Comparison of ENCODE assay signal across 7 cellular contexts in genomic region chr9:93101086-93101485, GRCh38. TPM values are rescaled to one million over a fixed set of nuclear protein-coding genes. Genes with fewer than 3 reads are reported as not detected.
DNase-seq lines count a peak whose midpoint lies in the region; ATAC-seq and TF ChIP-seq lines count a peak whose summit lies in the region.
"Not testable (repeated sequence)": the region's sequence is repeated elsewhere in the genome, so short reads cannot be mapped to it uniquely, and the experiment has no call there.

No MANE protein-coding gene starts in this region.

- H3K36me3 Mint-ChIP-seq in activated CD4-positive, alpha-beta T cell treated with anti-CD3 and anti-CD28 coated beads for 36 hours (ENCODE audit: low read depth): peaks cover 25% of the 10 kb centered on the region

- not testable (repeated sequence) for H3K27ac ChIP-seq in adrenal gland; aorta (ENCODE audit: low read depth in 1 of 2, low read length in 2 of 2)

- not testable (repeated sequence) for H3K36me3 ChIP-seq in adrenal gland (replicated peaks in 1 of 2); mucosa of descending colon (ENCODE audit: low read depth); aorta (ENCODE audit: control insufficient read depth in 1 of 2, insufficient read depth in 2 of 2, low read length in 1 of 2)

- H3K4me1 Mint-ChIP-seq in activated CD4-positive, alpha-beta T cell treated with anti-CD3 and anti-CD28 coated beads for 36 hours: peaks cover 64% of the 10 kb centered on the region

- not testable (repeated sequence) for H3K4me3 Mint-ChIP-seq in activated CD4-positive, alpha-beta T cell treated with anti-CD3 and anti-CD28 coated beads for 36 hours

- not testable (repeated sequence) for ATAC-seq in activated CD4-positive, alpha-beta T cell treated with anti-CD3 and anti-CD28 coated beads for 36 hours; Right ventricle myocardium inferior; left lobe of liver; mucosa of descending colon; sciatic nerve; aorta (ENCODE audit: low FRiP score)

- TF ChIP-seq POLR2A in adrenal gland (IDR thresholded peaks at IDR 0.05): not testable (repeated sequence)

- CTCF ChIA-PET in activated CD4-positive, alpha-beta T cell treated with anti-CD3 and anti-CD28 coated beads for 36 hours (lab: Charles Lee): interaction anchor here (1.1 kb wide), 1 partner anchor 8 kb away, joined by 3 read pairs; no protein-coding TSS in a partner anchor

- H3K4me1 ChIP-seq in adrenal gland (replicated peaks in 1 of 2) (peaks cover 28 to 33% of the 10 kb centered on the region in 2 donors), mucosa of descending colon (ENCODE audit: low read depth) (peaks cover 28% of the 10 kb centered on the region)
- not testable (repeated sequence) for H3K4me1 ChIP-seq in aorta (ENCODE audit: control insufficient read depth in 1 of 2, insufficient read depth in 2 of 2, low read length in 2 of 2)

- 96 to 99% (median 97%) methylated on average over 10 to 11 of the region's 11 CpGs for WGBS in adrenal gland, 4 donors
- 96 to 97% methylated on average over 11 of the region's 11 CpGs for WGBS in aorta, 2 donors

- intact Hi-C loops in activated CD4-positive, alpha-beta T cell treated with anti-CD3 and anti-CD28 coated beads for 36 hours (cut with DNase I, micrococcal nuclease); Right ventricle myocardium inferior (cut with DNase I); mucosa of descending colon (cut with DNase I, micrococcal nuclease); sciatic nerve (cut with DNase I); aorta (cut with DNase I): not testable (repeated sequence)
- intact Hi-C loops in adrenal gland (cut with DNase I): loop anchor here in 1 of 2 donors (10.0 kb wide), 1 partner anchor 204 kb away; no protein-coding TSS in a partner anchor

- not testable (repeated sequence) for H3K4me3 ChIP-seq in adrenal gland; mucosa of descending colon; aorta (ENCODE audit: low read length in 2 of 2)

- not testable (repeated sequence) for H3K27ac Mint-ChIP-seq in activated CD4-positive, alpha-beta T cell treated with anti-CD3 and anti-CD28 coated beads for 36 hours

- not testable (repeated sequence) for TF ChIP-seq CTCF in adrenal gland (IDR thresholded peaks at IDR 0.05); mucosa of descending colon (IDR thresholded peaks at IDR 0.05)

- H3K9me3 Mint-ChIP-seq in activated CD4-positive, alpha-beta T cell treated with anti-CD3 and anti-CD28 coated beads for 36 hours (ENCODE audit: low read depth): peaks cover 13% of the 10 kb centered on the region

- peaks cover 0 to 12% (median 0%) of the 10 kb centered on the region in 3 donors for H3K9me3 ChIP-seq in adrenal gland (replicated peaks in 1 of 3)
- not testable (repeated sequence) for H3K9me3 ChIP-seq in mucosa of descending colon; aorta (ENCODE audit: control insufficient read depth, low read length)

- POLR2A ChIA-PET in activated CD4-positive, alpha-beta T cell treated with anti-CD3 and anti-CD28 coated beads for 36 hours (lab: Charles Lee): interaction anchor here (0.6 kb wide), 1 partner anchor 45 kb away, joined by 7 read pairs; no protein-coding TSS in a partner anchor

- H3K27me3 ChIP-seq in adrenal gland; aorta (ENCODE audit: control insufficient read depth in 1 of 2, insufficient read depth in 2 of 2, low read length in 1 of 2): not testable (repeated sequence)

- not testable (repeated sequence) for H3K27me3 Mint-ChIP-seq in activated CD4-positive, alpha-beta T cell treated with anti-CD3 and anti-CD28 coated beads for 36 hours

- DNase-seq in activated CD4-positive, alpha-beta T cell treated with anti-CD3 and anti-CD28 coated beads for 36 hours: peak; percentile 1
- peak in 4 of 7 donors; percentile 11 to 48 (median 12) for DNase-seq in adrenal gland
- peak; percentile 20 for DNase-seq in Right ventricle myocardium inferior (ENCODE audit: missing footprints)
- peak; percentile 16 for DNase-seq in left lobe of liver (ENCODE audit: low spot score)
- DNase-seq in mucosa of descending colon: peak in 2 of 3 donors; percentile 4 to 30
- DNase-seq in sciatic nerve (ENCODE audit: low spot score): peak; percentile 30
- DNase-seq in aorta: peak; percentile 18 to 35

RNA-seq across cellular contexts. Expression of gene CARD19, which starts 5.1 kb away (rescaled TPM):
- total RNA-seq in activated CD4-positive, alpha-beta T cell treated with anti-CD3 and anti-CD28 coated beads for 36 hours: 10 to 100 TPM; 39.6 to 44.4 TPM
- total RNA-seq in adrenal gland (10 to 100 TPM; 29.7 to 75.0 (median 39.2) TPM), Right ventricle myocardium inferior (27.1 TPM), left lobe of liver (8.5 TPM), mucosa of descending colon (10 to 100 TPM; 39.1 to 47.8 (median 44.2) TPM), sciatic nerve (36.6 TPM), aorta (10 to 100 TPM; 47.7 to 50.5 TPM)
- polyA plus RNA-seq in adrenal gland (10 to 100 TPM; 10.7 to 69.1 (median 68.4) TPM), aorta (10 to 100 TPM; 80.1 to 92.3 TPM)

RNA-seq across cellular contexts. Expression of gene NINJ1, which starts 33.0 kb away (rescaled TPM):
- total RNA-seq in activated CD4-positive, alpha-beta T cell treated with anti-CD3 and anti-CD28 coated beads for 36 hours: 100 to 1,000 TPM in 1 of 2 experiments, 10 to 100 TPM in 1; 77.4 to 108 TPM
- total RNA-seq in adrenal gland: 100 to 1,000 TPM; 122 to 339 (median 181) TPM
- 100 to 1,000 TPM in 2 of 3 donors, 10 to 100 TPM in 1; 31.1 to 135 (median 101) TPM for polyA plus RNA-seq in adrenal gland
- 55.5 TPM for total RNA-seq in Right ventricle myocardium inferior
- total RNA-seq in left lobe of liver: 53.3 TPM
- 10 to 100 TPM; 19.5 to 68.9 (median 23.2) TPM for total RNA-seq in mucosa of descending colon
- 53.5 TPM for total RNA-seq in sciatic nerve
- 10 to 100 TPM; 66.8 to 80.3 TPM for total RNA-seq in aorta
- polyA plus RNA-seq in aorta: 100 to 1,000 TPM in 1 of 2 donors, 10 to 100 TPM in 1; 46.7 to 113 TPM

RNA-seq across cellular contexts. Expression of gene SUSD3, which starts 42.6 kb away (rescaled TPM):
- 10 to 100 TPM; 51.4 to 57.9 TPM for total RNA-seq in activated CD4-positive, alpha-beta T cell treated with anti-CD3 and anti-CD28 coated beads for 36 hours
- total RNA-seq in adrenal gland (1 to 10 TPM; 1.4 to 4.9 (median 3.3) TPM), Right ventricle myocardium inferior (1.7 TPM), left lobe of liver (49.7 TPM), mucosa of descending colon (1 to 10 TPM; 1.2 to 2.5 (median 1.8) TPM), sciatic nerve (6.6 TPM), aorta (10 to 100 TPM in 1 of 2 donors, 1 to 10 TPM in 1; 3.8 to 10.3 TPM)
- polyA plus RNA-seq in adrenal gland (1 to 10 TPM in 2 of 3 donors, under 1 TPM in 1; 0.60 to 1.7 (median 1.1) TPM), aorta (1 to 10 TPM; 2.6 to 5.0 TPM)
